Comparison of ENCODE assay signal across 31 cellular contexts in the genomic region with DNA sequence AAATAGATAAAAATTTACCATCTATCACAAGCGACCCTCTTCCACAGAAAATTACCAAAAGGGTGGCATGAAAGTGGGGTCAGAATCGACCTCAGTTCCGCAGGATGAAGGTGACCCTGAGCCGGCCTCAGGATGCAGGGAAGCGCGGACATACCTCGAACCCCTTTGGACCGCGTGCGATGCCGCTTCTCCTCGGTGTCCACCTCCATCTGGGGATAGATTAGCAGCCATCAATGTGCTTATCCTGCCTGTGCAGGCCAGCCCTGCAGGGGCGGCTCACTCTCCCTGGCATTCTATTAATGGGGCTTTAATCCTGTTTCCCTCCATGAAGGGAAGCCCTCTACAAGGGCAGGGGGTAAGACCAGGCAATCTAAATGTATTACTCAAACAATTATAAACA.
"Had no signal": no experiment of that assay in that cellular context is flagged by ENCODE, and none has a peak within 500 bp of the region (broad histone marks: within the 10 kb centered on the region; RNA-seq: fewer than 3 reads in every experiment).

No MANE protein-coding gene starts in this region.

- H3K36me3 ChIP-seq: ascending aorta, cardiac muscle cell, MG63 had no signal

- DNase-seq: activated CD4-positive, alpha-beta T cell treated with anti-CD3 and anti-CD28 coated beads for 36 hours; activated CD4-positive, alpha-beta T cell treated with anti-CD3 and anti-CD28 coated beads, Interleukin-2, amount 10 ng/mL, durations not matched to agents 7 days and 5 days; activated CD4-positive, alpha-beta T cell treated with anti-CD3 and anti-CD28 coated beads, Interleukin-2, amount 50 U/mL, for 48 hours; activated CD8-positive, alpha-beta T cell treated with anti-CD3 and anti-CD28 coated beads, Interleukin-2, amount 10 ng/mL, durations not matched to agents 7 days and 5 days; activated gamma-delta T cell; activated naive CD4-positive, alpha-beta T cell treated with Interleukin-2 at 50 U/mL for 16 hours; activated naive CD8-positive, alpha-beta T cell treated with anti-CD3 and anti-CD28 coated beads, Interleukin-2, amount 10 ng/mL, durations not matched to agents 7 days and 5 days; activated T-cell treated with anti-CD3 and anti-CD28 coated beads, Interleukin-2, amount 50 U/mL, for 24 hours; amygdala; cerebellar nuclear complex; Kasumi-1; KG1; MG63; NCI-H1048; NCI-H1105 treated with DMSO at 0.1 percent for 48 hours; NCI-H2029 treated with DMSO at 0.1 percent for 48 hours; NCI-H2227 treated with DMSO at 0.1 percent for 48 hours; NCI-H510A treated with DMSO at 0.1 percent for 48 hours; NCI-H526 treated with DMSO at 0.1 percent for 48 hours; NK-92 treated with Interleukin-12 subunit alpha and Interleukin-12 subunit beta, amount 100 ng/mL, for 24 hours; PC-9; SIG-M5; T1000 had no signal

- H3K27me3 Mint-ChIP-seq: activated T-cell treated with anti-CD3 and anti-CD28 coated beads, Interleukin-2, amount 50 U/mL, for 24 hours had no signal

- ATAC-seq: activated CD4-positive, alpha-beta T cell treated with anti-CD3 and anti-CD28 coated beads for 36 hours; activated CD4-positive, CD25-positive, alpha-beta regulatory T cell treated with anti-CD3 and anti-CD28 coated beads, Interleukin-2, amount 50 U/mL, for 24 hours; activated CD8-positive, alpha-beta T cell treated with anti-CD3 and anti-CD28 coated beads, Interleukin-2, amount 10 ng/mL, durations not matched to agents 7 days and 5 days; Right ventricle myocardium inferior; WTC11 had no signal

- H3K27ac ChIP-seq: ascending aorta, cardiac muscle cell, PC-9, RWPE1 had no signal

- H3K36me3 Mint-ChIP-seq: activated naive CD4-positive, alpha-beta T cell treated with anti-CD3 and anti-CD28 coated beads, Interleukin-2, amount 50 U/mL, for 24 hours; activated naive CD8-positive, alpha-beta T cell treated with anti-CD3 and anti-CD28 coated beads, Interleukin-2, amount 10 ng/mL, durations not matched to agents 7 days and 5 days; WTC11 had no signal

- H3K4me1 Mint-ChIP-seq: activated CD4-positive, alpha-beta T cell treated with anti-CD3 and anti-CD28 coated beads for 36 hours; activated CD4-positive, alpha-beta T cell treated with anti-CD3 and anti-CD28 coated beads, Interleukin-2, amount 10 ng/mL, durations not matched to agents 7 days and 5 days; activated naive CD4-positive, alpha-beta T cell treated with anti-CD3 and anti-CD28 coated beads, Interleukin-2, amount 50 U/mL, for 24 hours; activated naive CD8-positive, alpha-beta T cell treated with anti-CD3 and anti-CD28 coated beads, Interleukin-2, amount 10 ng/mL, durations not matched to agents 7 days and 5 days had no signal

- H3K4me1 ChIP-seq: ascending aorta had no signal

- H3K9me3 Mint-ChIP-seq: activated CD4-positive, alpha-beta T cell treated with anti-CD3 and anti-CD28 coated beads, Interleukin-2, amount 10 ng/mL, durations not matched to agents 7 days and 5 days; activated naive CD4-positive, alpha-beta T cell treated with anti-CD3 and anti-CD28 coated beads, Interleukin-2, amount 50 U/mL, for 24 hours; activated naive CD8-positive, alpha-beta T cell treated with anti-CD3 and anti-CD28 coated beads, Interleukin-2, amount 10 ng/mL, durations not matched to agents 7 days and 5 days; activated T-cell treated with anti-CD3 and anti-CD28 coated beads, Interleukin-2, amount 50 U/mL, for 24 hours; activated T-helper 2 cell treated with anti-CD3 and anti-CD28 coated beads, Interferon-gamma antibody, Interleukin-2, Interleukin-4, amounts not matched to agents 10 μg/mL and 5 μg/mL and 100 μg/mL, durations not matched to agents 14 hours and 24 hours and 36 hours had no signal

- H3K4me2 ChIP-seq: PC-9 had no signal

- H3K4me3 ChIP-seq: ascending aorta, cardiac muscle cell, MG63, PC-9 had no signal

- H3K27ac Mint-ChIP-seq: activated CD4-positive, alpha-beta T cell treated with anti-CD3 and anti-CD28 coated beads for 36 hours; activated CD4-positive, alpha-beta T cell treated with anti-CD3 and anti-CD28 coated beads, Interleukin-2, amount 10 ng/mL, durations not matched to agents 7 days and 5 days; activated CD8-positive, alpha-beta T cell treated with anti-CD3 and anti-CD28 coated beads, Interleukin-2, amount 10 ng/mL, durations not matched to agents 7 days and 5 days; activated naive CD4-positive, alpha-beta T cell treated with anti-CD3 and anti-CD28 coated beads, Interleukin-2, amount 50 U/mL, for 24 hours; activated naive CD8-positive, alpha-beta T cell treated with anti-CD3 and anti-CD28 coated beads, Interleukin-2, amount 10 ng/mL, durations not matched to agents 7 days and 5 days; activated T-cell treated with anti-CD3 and anti-CD28 coated beads, Interleukin-2, amount 50 U/mL, for 24 hours; activated T-helper 2 cell treated with anti-CD3 and anti-CD28 coated beads, Interferon-gamma antibody, Interleukin-2, Interleukin-4, amounts not matched to agents 10 μg/mL and 5 μg/mL and 100 μg/mL, durations not matched to agents 14 hours and 24 hours and 36 hours had no signal

- H3K27me3 ChIP-seq: ascending aorta, cardiac muscle cell, MG63 had no signal

- H3K9me3 ChIP-seq: ascending aorta, MG63 had no signal

- H3K4me3 Mint-ChIP-seq: activated CD4-positive, alpha-beta T cell treated with anti-CD3 and anti-CD28 coated beads for 36 hours; activated CD4-positive, alpha-beta T cell treated with anti-CD3 and anti-CD28 coated beads, Interleukin-2, amount 10 ng/mL, durations not matched to agents 7 days and 5 days; activated CD8-positive, alpha-beta T cell treated with anti-CD3 and anti-CD28 coated beads, Interleukin-2, amount 10 ng/mL, durations not matched to agents 7 days and 5 days; activated naive CD4-positive, alpha-beta T cell treated with anti-CD3 and anti-CD28 coated beads, Interleukin-2, amount 50 U/mL, for 24 hours; activated naive CD8-positive, alpha-beta T cell treated with anti-CD3 and anti-CD28 coated beads, Interleukin-2, amount 10 ng/mL, durations not matched to agents 7 days and 5 days; activated T-cell treated with anti-CD3 and anti-CD28 coated beads, Interleukin-2, amount 50 U/mL, for 24 hours; WTC11 had no signal
